In genomic region chr2:9693138-9693520, GRCh38 we compare ENCODE assay signal across 8 cellular contexts.
DNase-seq lines count a peak whose midpoint lies in the region; ATAC-seq, FAIRE-seq and TF ChIP-seq lines count a peak whose summit lies in the region.

No MANE protein-coding gene starts in this region.

- no peak for TF ChIP-seq EP300 in A549 (IDR thresholded peaks at IDR 0.05)

- no peak for TF ChIP-seq CTCF in A549 (IDR thresholded peaks at IDR 0.05)

- no peak overlapping the region; the same call in 2 of the 3 replicates for H3K4me2 ChIP-seq in A549

- POLR2A ChIA-PET in A549 (lab: Yijun Ruan, JAX): no interaction called here

- no peaks in the 10 kb centered on the region for H3K9me3 ChIP-seq in A549

- CTCF ChIA-PET in A549 (lab: Yijun Ruan, JAX): interaction anchor here (1.3 to 1.5 kb wide), 5 partner anchors 9 to 107 kb away, joined by 3 to 8 read pairs (median 3); no protein-coding TSS in a partner anchor

- 89% methylated on average over 9 of the region's 9 CpGs for WGBS in A549 (ENCODE audit: missing lambda C conversion rate)

- ATAC-seq in A549 (peak in 1 of 2 experiments; percentile 47; a peak in 3 of 6 replicates), GM19397 (IDR thresholded peaks at IDR 0.05; ENCODE audit: unreplicated experiment) (no peak), HG03521 (IDR thresholded peaks at IDR 0.05; ENCODE audit: unreplicated experiment) (no peak)

- TF ChIP-seq POLR2A in A549 (IDR thresholded peaks at IDR 0.05; ENCODE audit: low read length): no peak

- FAIRE-seq in A549 (lab: Jason Lieb, UNC): no peak

- peak overlapping the region; percentile 36 to 52; a peak in 4 of 6 replicates for H3K27ac ChIP-seq in A549

- peaks cover 20% of the 10 kb centered on the region; the same call in 2 of the 3 replicates for H3K4me1 ChIP-seq in A549

- no peak for DNase-seq in A549 (ENCODE audit: low read depth in 1 of 2, low spot score in 1 of 2)
- DNase-seq in HCEC 1CT: peak; percentile 27
- DNase-seq in amniotic epithelial cell (ENCODE audit: low read depth): peak; percentile 82
- peak; percentile 20 for DNase-seq in iris pigment epithelial cell (ENCODE audit: low read depth)
- no peak for DNase-seq in NCI-H2029 (lab: John Stamatoyannopoulos, UW)
- no peak for DNase-seq in GM19238 (ENCODE audit: insufficient read length, low spot score)

- no peak for TF ChIP-seq RAD21 in A549 (conservative IDR thresholded peaks at IDR 0.05 in 1 of 2, IDR thresholded peaks at IDR 0.05 in 1 of 2)

- no peak overlapping the region for H3K4me3 ChIP-seq in A549

TF ChIP-seq in A549, 52 proteins besides CTCF, POLR2A, EP300 and RAD21:
- TF ChIP-seq FOSB (CRISPR knock-in tag; IDR thresholded peaks at IDR 0.05) (no peak), NFE2L2 (conservative IDR thresholded peaks at IDR 0.05; ENCODE audit: low read length) (no peak), RFX5 (IDR thresholded peaks at IDR 0.05) (no peak), TP53 (CRISPR knock-in tag; IDR thresholded peaks at IDR 0.05) (no peak), FOXS1 (CRISPR knock-in tag; IDR thresholded peaks at IDR 0.05) (no peak), HOXB13 (CRISPR knock-in tag; IDR thresholded peaks at IDR 0.05; ENCODE audit: low read depth) (no peak), HMGXB4 (CRISPR knock-in tag; IDR thresholded peaks at IDR 0.05; ENCODE audit: borderline replicate concordance) (no peak), CBX2 (IDR thresholded peaks at IDR 0.05; ENCODE audit: borderline replicate concordance, low read depth) (no peak), NR3C1 (IDR thresholded peaks at IDR 0.05) (no peak), FOSL2 (IDR thresholded peaks at IDR 0.05) (no peak), FOSL2 (CRISPR knock-in tag; IDR thresholded peaks at IDR 0.05) (no peak), JUNB (IDR thresholded peaks at IDR 0.05) (no peak), HES2 (IDR thresholded peaks at IDR 0.05) (no peak), MYC (IDR thresholded peaks at IDR 0.05; ENCODE audit: borderline replicate concordance, low read length) (no peak)
- TF ChIP-seq, protein P1, sequence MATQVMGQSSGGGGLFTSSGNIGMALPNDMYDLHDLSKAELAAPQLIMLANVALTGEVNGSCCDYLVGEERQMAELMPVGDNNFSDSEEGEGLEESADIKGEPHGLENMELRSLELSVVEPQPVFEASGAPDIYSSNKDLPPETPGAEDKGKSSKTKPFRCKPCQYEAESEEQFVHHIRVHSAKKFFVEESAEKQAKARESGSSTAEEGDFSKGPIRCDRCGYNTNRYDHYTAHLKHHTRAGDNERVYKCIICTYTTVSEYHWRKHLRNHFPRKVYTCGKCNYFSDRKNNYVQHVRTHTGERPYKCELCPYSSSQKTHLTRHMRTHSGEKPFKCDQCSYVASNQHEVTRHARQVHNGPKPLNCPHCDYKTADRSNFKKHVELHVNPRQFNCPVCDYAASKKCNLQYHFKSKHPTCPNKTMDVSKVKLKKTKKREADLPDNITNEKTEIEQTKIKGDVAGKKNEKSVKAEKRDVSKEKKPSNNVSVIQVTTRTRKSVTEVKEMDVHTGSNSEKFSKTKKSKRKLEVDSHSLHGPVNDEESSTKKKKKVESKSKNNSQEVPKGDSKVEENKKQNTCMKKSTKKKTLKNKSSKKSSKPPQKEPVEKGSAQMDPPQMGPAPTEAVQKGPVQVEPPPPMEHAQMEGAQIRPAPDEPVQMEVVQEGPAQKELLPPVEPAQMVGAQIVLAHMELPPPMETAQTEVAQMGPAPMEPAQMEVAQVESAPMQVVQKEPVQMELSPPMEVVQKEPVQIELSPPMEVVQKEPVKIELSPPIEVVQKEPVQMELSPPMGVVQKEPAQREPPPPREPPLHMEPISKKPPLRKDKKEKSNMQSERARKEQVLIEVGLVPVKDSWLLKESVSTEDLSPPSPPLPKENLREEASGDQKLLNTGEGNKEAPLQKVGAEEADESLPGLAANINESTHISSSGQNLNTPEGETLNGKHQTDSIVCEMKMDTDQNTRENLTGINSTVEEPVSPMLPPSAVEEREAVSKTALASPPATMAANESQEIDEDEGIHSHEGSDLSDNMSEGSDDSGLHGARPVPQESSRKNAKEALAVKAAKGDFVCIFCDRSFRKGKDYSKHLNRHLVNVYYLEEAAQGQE (IDR thresholded peaks at IDR 0.05): no peak
- TF ChIP-seq, protein P2, sequence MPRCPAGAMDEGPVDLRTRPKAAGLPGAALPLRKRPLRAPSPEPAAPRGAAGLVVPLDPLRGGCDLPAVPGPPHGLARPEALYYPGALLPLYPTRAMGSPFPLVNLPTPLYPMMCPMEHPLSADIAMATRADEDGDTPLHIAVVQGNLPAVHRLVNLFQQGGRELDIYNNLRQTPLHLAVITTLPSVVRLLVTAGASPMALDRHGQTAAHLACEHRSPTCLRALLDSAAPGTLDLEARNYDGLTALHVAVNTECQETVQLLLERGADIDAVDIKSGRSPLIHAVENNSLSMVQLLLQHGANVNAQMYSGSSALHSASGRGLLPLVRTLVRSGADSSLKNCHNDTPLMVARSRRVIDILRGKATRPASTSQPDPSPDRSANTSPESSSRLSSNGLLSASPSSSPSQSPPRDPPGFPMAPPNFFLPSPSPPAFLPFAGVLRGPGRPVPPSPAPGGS (IDR thresholded peaks at IDR 0.05): no peak
- TF ChIP-seq, protein P3, sequence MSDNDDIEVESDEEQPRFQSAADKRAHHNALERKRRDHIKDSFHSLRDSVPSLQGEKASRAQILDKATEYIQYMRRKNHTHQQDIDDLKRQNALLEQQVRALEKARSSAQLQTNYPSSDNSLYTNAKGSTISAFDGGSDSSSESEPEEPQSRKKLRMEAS (IDR thresholded peaks at IDR 0.05): no peak

Comparison
In these comparisons a context has a peak if more than half of its experiments do, and no peak if none do; other contexts are left out.
1. DNase-seq: peak in HCEC 1CT (single experiment), amniotic epithelial cell (single experiment) and iris pigment epithelial cell (single experiment); none in A549 (0 of 2), NCI-H2029 (single experiment) and GM19238 (single experiment).